ENCODE assay signal across 10 cellular contexts in the genomic region with DNA sequence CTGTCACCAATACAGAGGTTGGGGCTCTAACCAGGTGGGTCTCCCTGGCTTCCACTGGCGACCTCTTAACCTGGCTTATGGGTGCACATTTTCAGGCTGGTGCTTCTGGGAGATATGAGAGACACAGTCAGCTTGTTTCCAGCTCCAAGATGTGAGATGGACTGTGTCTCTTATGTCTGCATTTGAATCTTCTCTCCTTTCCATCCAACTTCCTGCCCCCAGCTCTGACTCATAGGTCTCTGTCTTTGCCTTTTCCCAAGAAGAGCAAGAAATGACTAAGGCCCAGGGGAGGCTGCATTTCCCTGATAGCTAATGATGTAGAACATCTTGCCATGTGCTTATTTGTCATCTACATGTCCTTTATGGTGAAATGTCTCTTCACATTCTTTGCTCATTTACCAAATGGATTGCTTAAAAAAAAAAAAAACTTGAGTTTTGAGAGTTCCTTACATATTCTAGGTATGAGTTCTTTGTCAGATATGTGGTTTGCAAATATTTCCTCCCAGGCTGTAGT. TPM values are rescaled to one million over a fixed set of nuclear protein-coding genes. Genes with fewer than 3 reads are reported as not detected.
DNase-seq lines count a peak whose midpoint lies in the region; ATAC-seq, FAIRE-seq and TF ChIP-seq lines count a peak whose summit lies in the region.
"Had no signal": no experiment of that assay in that cellular context is flagged by ENCODE, and none has a peak within 500 bp of the region (broad histone marks: within the 10 kb centered on the region; RNA-seq: fewer than 3 reads in every experiment).

No MANE protein-coding gene starts in this region.

- no peak for ATAC-seq in HCT116
- no peak for ATAC-seq in pancreas
- ATAC-seq in GM18858 (IDR thresholded peaks at IDR 0.05; ENCODE audit: unreplicated experiment), result no peak

- TF ChIP-seq POLR2A in HCT116 (IDR thresholded peaks at IDR 0.05; ENCODE audit: borderline replicate concordance, extremely low read depth, insufficient read depth, insufficient read length), result no peak

- TF ChIP-seq RAD21 in HCT116 (IDR thresholded peaks at IDR 0.05; ENCODE audit: low read depth), result no peak

- peak overlapping the region; percentile 44 for H3K4me2 ChIP-seq in HCT116 (ENCODE audit: low read length)

- BruUV-seq in HCT116 (replicated peaks; lab: Mats Ljungman, UMichigan), result no TSS peak

- H4K20me1 ChIP-seq in HCT116 (ENCODE audit: insufficient read depth), result no peaks in the 10 kb centered on the region

- CTCF ChIA-PET in HCT116 (lab: Charles Lee), result no interaction called here

- WGBS in pancreas, 2 donors, result 35 to 80% methylated on average over 1 of the region's 1 CpG

- RAD21 ChIA-PET in HCT116 (lab: Charles Lee; ENCODE audit: low non-redundant PET in 1 of 2, low total read pairs in 2 of 2, uncharacterized antibody in 2 of 2, unreplicated experiment in 2 of 2), result no interaction called here

- H3K79me2 ChIP-seq in HCT116 (ENCODE audit: insufficient read depth, low read length), result peaks cover 10% of the 10 kb centered on the region

- no peaks in the 10 kb centered on the region for H3K9me2 ChIP-seq in HCT116 (ENCODE audit: insufficient read depth)

- no peak overlapping the region for H3K9ac ChIP-seq in HCT116 (ENCODE audit: low read length)

- H2AFZ ChIP-seq in HCT116 (ENCODE audit: low read depth, low read length, poor library complexity, severe bottlenecking), result no peak overlapping the region

- H3K9me3 ChIP-seq in HCT116 (ENCODE audit: control insufficient read depth in 1 of 2, insufficient read depth in 1 of 2, low read depth in 1 of 2, low read length in 2 of 2), result no peaks in the 10 kb centered on the region
- no peaks in the 10 kb centered on the region for H3K9me3 ChIP-seq in pancreas
- H3K9me3 ChIP-seq: stomach had no signal

- no peak for FAIRE-seq in pancreas (lab: Jason Lieb, UNC)

- H3K27me3 ChIP-seq in HCT116 (ENCODE audit: insufficient read depth, low read length) (no peaks in the 10 kb centered on the region), pancreas (peaks cover 0 to 6% (median 0%) of the 10 kb centered on the region in 4 donors)
- H3K27me3 ChIP-seq: stomach had no signal

- H3K4me1 ChIP-seq in HCT116 (ENCODE audit: control insufficient read depth in 1 of 2, insufficient read depth in 2 of 2, low read length in 2 of 2), result peaks cover 5 to 24% of the 10 kb centered on the region in 2 experiments; a peak in 3 of 4 replicates
- H3K4me1 ChIP-seq in pancreas, result peaks cover 0 to 5% (median 0%) of the 10 kb centered on the region in 3 donors

- no peak for DNase-seq in HCT116 (ENCODE audit: low read depth, low spot score)
- peak; percentile 9 for DNase-seq in SW480 (ENCODE audit: low spot score)
- peak; percentile 26 for DNase-seq in epithelial cell of prostate (ENCODE audit: low read depth, low spot score)
- DNase-seq in stimulated activated CD4-positive, alpha-beta T cell treated with anti-CD3 and anti-CD28 coated beads, Interleukin-4, amount 100 ng/mL, for 24 hours, result peak; percentile 64
- DNase-seq in pancreas, result no peak
- DNase-seq in NCI-H748 treated with DMSO at 0.1 percent for 48 hours (lab: John Stamatoyannopoulos, UW), result no peak
- DNase-seq: naive B cell, SHP77, stomach had no signal

- H3K4me3 ChIP-seq in HCT116 (replicated peaks in 1 of 2; ENCODE audit: low read depth in 1 of 2, low read length in 2 of 2) (no peak overlapping the region), pancreas (no peak overlapping the region)
- H3K4me3 ChIP-seq: stomach had no signal

- H3K27ac ChIP-seq in HCT116 (ENCODE audit: low read depth, low read length) (no peak overlapping the region), epithelial cell of prostate (peak overlapping the region; percentile 65), pancreas (no peak overlapping the region)

- POLR2A ChIA-PET in HCT116 (lab: Charles Lee), result no interaction called here

- intact Hi-C loops in HCT116 (cut with micrococcal nuclease), result no loop called here
- intact Hi-C loops in pancreas (cut with DNase I), result no loop called here

- H3K36me3 ChIP-seq in HCT116 (ENCODE audit: control insufficient read depth in 1 of 2, insufficient read depth in 2 of 2, low read length in 2 of 2), result peaks cover 0 to 5% of the 10 kb centered on the region in 2 experiments; a peak in 1 of 4 replicates
- H3K36me3 ChIP-seq in pancreas, result no peaks in the 10 kb centered on the region

- TF ChIP-seq CTCF in HCT116 (IDR thresholded peaks at IDR 0.05 in 2 of 3, conservative IDR thresholded peaks at IDR 0.05 in 1 of 3; ENCODE audit: borderline replicate concordance in 1 of 3, insufficient read depth in 1 of 3, low read depth in 2 of 3, low read length in 2 of 3) (no peak), pancreas (IDR thresholded peaks at IDR 0.05) (no peak)

TF ChIP-seq in HCT116, 20 proteins besides CTCF, POLR2A, EP300 and RAD21:
- TF ChIP-seq FOSL1 (IDR thresholded peaks at IDR 0.05; ENCODE audit: low read depth), result peak; percentile 21; the same call in 1 of the 2 replicates
- TF ChIP-seq, protein P1, sequence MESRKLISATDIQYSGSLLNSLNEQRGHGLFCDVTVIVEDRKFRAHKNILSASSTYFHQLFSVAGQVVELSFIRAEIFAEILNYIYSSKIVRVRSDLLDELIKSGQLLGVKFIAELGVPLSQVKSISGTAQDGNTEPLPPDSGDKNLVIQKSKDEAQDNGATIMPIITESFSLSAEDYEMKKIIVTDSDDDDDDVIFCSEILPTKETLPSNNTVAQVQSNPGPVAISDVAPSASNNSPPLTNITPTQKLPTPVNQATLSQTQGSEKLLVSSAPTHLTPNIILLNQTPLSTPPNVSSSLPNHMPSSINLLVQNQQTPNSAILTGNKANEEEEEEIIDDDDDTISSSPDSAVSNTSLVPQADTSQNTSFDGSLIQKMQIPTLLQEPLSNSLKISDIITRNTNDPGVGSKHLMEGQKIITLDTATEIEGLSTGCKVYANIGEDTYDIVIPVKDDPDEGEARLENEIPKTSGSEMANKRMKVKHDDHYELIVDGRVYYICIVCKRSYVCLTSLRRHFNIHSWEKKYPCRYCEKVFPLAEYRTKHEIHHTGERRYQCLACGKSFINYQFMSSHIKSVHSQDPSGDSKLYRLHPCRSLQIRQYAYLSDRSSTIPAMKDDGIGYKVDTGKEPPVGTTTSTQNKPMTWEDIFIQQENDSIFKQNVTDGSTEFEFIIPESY (IDR thresholded peaks at IDR 0.05; ENCODE audit: extremely low read depth, insufficient replicate concordance, low read length), result no peak
- no peak for TF ChIP-seq CEBPB (IDR thresholded peaks at IDR 0.05; ENCODE audit: low read depth)

RNA-seq across cellular contexts. Expression of gene UXT, which starts 3.2 kb away (rescaled TPM):
- total RNA-seq in HCT116 (2021; ENCODE audit: unreplicated experiment) (106 TPM), pancreas (10 to 100 TPM; 39.1 to 71.0 (median 61.5) TPM)
- polyA plus RNA-seq in HCT116 (2012), result 175 and 192 TPM in 2 replicates
- 100 to 1,000 TPM in 1 of 2 donors, 10 to 100 TPM in 1; 56.4 to 113 TPM for polyA plus RNA-seq in pancreas

RNA-seq across cellular contexts. Expression of gene ELK1, which starts 11.8 kb away (rescaled TPM):
- 57.0 TPM for total RNA-seq in HCT116 (2021; ENCODE audit: unreplicated experiment)
- 25.2 and 26.1 TPM in 2 replicates for polyA plus RNA-seq in HCT116 (2012)
- total RNA-seq in pancreas, result 10 to 100 TPM in 4 of 6 donors, 1 to 10 TPM in 2; 5.8 to 14.6 (median 10.4) TPM
- 10 to 100 TPM in 1 of 2 donors, 1 to 10 TPM in 1; 7.6 to 10.2 TPM for polyA plus RNA-seq in pancreas

RNA-seq across cellular contexts. Expression of gene CFP, which starts 32.5 kb away (rescaled TPM):
- total RNA-seq in HCT116 (2021; ENCODE audit: unreplicated experiment), result 1.3 TPM
- 0.99 and 1.0 TPM in 2 replicates for polyA plus RNA-seq in HCT116 (2012)
- 1 to 10 TPM in 3 of 6 donors, under 1 TPM in 3; 0.31 to 2.3 (median 0.95) TPM for total RNA-seq in pancreas
- 1 to 10 TPM; 2.5 to 4.1 TPM for polyA plus RNA-seq in pancreas

RNA-seq across cellular contexts. Expression of gene SYN1, which starts 42.5 kb away (rescaled TPM):
- total RNA-seq in HCT116 (2021; ENCODE audit: unreplicated experiment) (0.86 TPM), pancreas (1 to 10 TPM in 3 of 6 donors, under 1 TPM in 3; 0.47 to 2.4 (median 0.89) TPM)
- polyA plus RNA-seq in HCT116 (2012), result 0.30 and 0.40 TPM in 2 replicates
- polyA plus RNA-seq in pancreas, result 10 to 100 TPM in 1 of 2 donors, 1 to 10 TPM in 1; 2.9 to 10.3 TPM

Comparison
In these comparisons a context has a peak if more than half of its experiments do, and no peak if none do; other contexts are left out.
1. DNase-seq: peak in SW480 (single experiment), epithelial cell of prostate (single experiment) and stimulated activated CD4-positive, alpha-beta T cell treated with anti-CD3 and anti-CD28 coated beads, Interleukin-4, amount 100 ng/mL, for 24 hours (single experiment); none in HCT116 (single experiment), pancreas (0 of 6) and NCI-H748 treated with DMSO at 0.1 percent for 48 hours (single experiment).